ENCODE assay signal across 13 cellular contexts in the genomic region with DNA sequence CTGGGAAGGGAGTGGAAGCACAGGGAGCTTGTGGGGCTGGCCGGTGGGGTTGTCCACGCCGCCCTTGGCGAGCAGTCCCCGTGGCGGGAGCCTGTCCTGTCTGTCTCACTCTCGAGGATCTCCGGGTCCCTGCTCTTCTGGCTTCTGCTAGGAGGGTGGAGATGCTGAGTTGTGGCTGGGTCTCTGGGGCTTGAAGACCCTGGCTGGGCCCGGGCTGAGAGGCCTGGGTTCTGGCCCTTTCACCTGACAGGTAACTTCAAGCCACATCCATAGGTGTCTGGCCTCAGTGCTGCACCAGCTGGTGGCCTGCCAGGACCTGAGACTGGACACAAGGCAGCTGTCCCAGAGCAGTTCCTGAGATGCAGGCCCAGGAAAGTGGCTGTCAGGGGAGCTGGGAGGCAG. TPM values are rescaled to one million over a fixed set of nuclear protein-coding genes. Genes with fewer than 3 reads are reported as not detected.
DNase-seq lines count a peak whose midpoint lies in the region; ATAC-seq and TF ChIP-seq lines count a peak whose summit lies in the region.
"Had no signal": no experiment of that assay in that cellular context is flagged by ENCODE, and none has a peak within 500 bp of the region (broad histone marks: within the 10 kb centered on the region; RNA-seq: fewer than 3 reads in every experiment).

No MANE protein-coding gene starts in this region.

- H3K9ac ChIP-seq in BLaER1 (0 out of 2 replicates have a peak overlapping the region, but pooled peaks have one; percentile 2), MM.1S (ENCODE audit: low read length) (no peak overlapping the region)
- peak overlapping the region in 9 of 11 experiments; percentile 20 to 76 (median 53); a peak in 14 of 22 replicates for H3K9ac ChIP-seq in BLaER1 treated with 17β-estradiol and CSF1 and Interleukin-3, amounts not matched to agents 10 nM and 100 nM

- peak overlapping the region; percentile 96 for H3K4me2 ChIP-seq in BLaER1
- peak overlapping the region; percentile 85 to 100 (median 96) for H3K4me2 ChIP-seq in BLaER1 treated with 17β-estradiol and CSF1 and Interleukin-3, amounts not matched to agents 10 nM and 100 nM
- H3K4me2 ChIP-seq in MM.1S (ENCODE audit: low read depth, low read length), result peak overlapping the region; percentile 88; the same call in 1 of the 2 replicates

- no peak for TF ChIP-seq POLR2A in gastrocnemius medialis (IDR thresholded peaks at IDR 0.05)

- TF ChIP-seq CTCF in MM.1S (IDR thresholded peaks at IDR 0.05; ENCODE audit: low read length), result no peak
- no peak for TF ChIP-seq CTCF in gastrocnemius medialis (IDR thresholded peaks at IDR 0.05 in 4 of 5, conservative IDR thresholded peaks at IDR 0.05 in 1 of 5)
- TF ChIP-seq CTCF in coronary artery (IDR thresholded peaks at IDR 0.05), result no peak

- H3K27me3 Mint-ChIP-seq in effector memory CD8-positive, alpha-beta T cell, result no peaks in the 10 kb centered on the region

- H3K9me3 Mint-ChIP-seq in effector memory CD8-positive, alpha-beta T cell, result no peaks in the 10 kb centered on the region

- H4K20me1 ChIP-seq in BLaER1 (peaks cover 100% of the 10 kb centered on the region), MM.1S (ENCODE audit: insufficient read depth, low read length) (no peaks in the 10 kb centered on the region)
- peaks cover 0 to 92% (median 20%) of the 10 kb centered on the region in 11 experiments; a peak in 11 of 22 replicates for H4K20me1 ChIP-seq in BLaER1 treated with 17β-estradiol and CSF1 and Interleukin-3, amounts not matched to agents 10 nM and 100 nM

- H3K27ac Mint-ChIP-seq in effector memory CD8-positive, alpha-beta T cell, result no peak overlapping the region

- H3K4me3 ChIP-seq in BLaER1 (peak overlapping the region; percentile 26; the same call in 1 of the 2 replicates), MM.1S (ENCODE audit: low read length) (no peak overlapping the region), gastrocnemius medialis (no peak overlapping the region), coronary artery (no peak overlapping the region)
- peak overlapping the region in 5 of 10 experiments; percentile 9 to 55 (median 41); a peak in 5 of 20 replicates for H3K4me3 ChIP-seq in BLaER1 treated with 17β-estradiol and CSF1 and Interleukin-3, amounts not matched to agents 10 nM and 100 nM
- H3K4me3 ChIP-seq: SK-N-MC had no signal

- ATAC-seq in effector memory CD8-positive, alpha-beta T cell (replicated peaks), result no peak
- ATAC-seq in gastrocnemius medialis, result no peak

- peaks cover 8% of the 10 kb centered on the region; the same call in 1 of the 2 replicates for H3F3A ChIP-seq in MM.1S (ENCODE audit: insufficient read depth, low read length)

- H3K36me3 ChIP-seq in BLaER1 (peaks cover 56% of the 10 kb centered on the region), MM.1S (replicated peaks; ENCODE audit: insufficient read depth, low read length) (0 out of 2 replicates have a peak, but pooled peaks cover 4% of the 10 kb centered on the region), gastrocnemius medialis (peaks cover 0 to 68% of the 10 kb centered on the region in 2 donors)
- H3K36me3 ChIP-seq in BLaER1 treated with 17β-estradiol and CSF1 and Interleukin-3, amounts not matched to agents 10 nM and 100 nM, result peaks cover 39 to 66% (median 42%) of the 10 kb centered on the region in 11 experiments

- no peak for DNase-seq in MM.1S
- DNase-seq in effector memory CD8-positive, alpha-beta T cell, result no peak
- DNase-seq in gastrocnemius medialis, result no peak
- DNase-seq in coronary artery (ENCODE audit: low spot score), result no peak
- DNase-seq in inferior parietal cortex (ENCODE audit: extremely low spot score), result no peak
- DNase-seq: ACHN; DMS153; NCI-H1694 treated with DMSO at 0.1 percent for 48 hours; NK-92 treated with Interleukin-12 subunit alpha and Interleukin-12 subunit beta, amount 100 ng/mL, for 24 hours; SHP77 had no signal

- peak overlapping the region; percentile 60 for H3K27ac ChIP-seq in BLaER1
- peak overlapping the region in 8 of 11 experiments; percentile 47 to 87 (median 78); a peak in 15 of 22 replicates for H3K27ac ChIP-seq in BLaER1 treated with 17β-estradiol and CSF1 and Interleukin-3, amounts not matched to agents 10 nM and 100 nM
- no peak overlapping the region for H3K27ac ChIP-seq in MM.1S (ENCODE audit: low read length)
- peak overlapping the region in 1 of 4 donors; percentile 13 for H3K27ac ChIP-seq in gastrocnemius medialis
- no peak overlapping the region for H3K27ac ChIP-seq in coronary artery
- H3K27ac ChIP-seq: SK-N-MC had no signal

- no peaks in the 10 kb centered on the region for H3K9me2 ChIP-seq in MM.1S (replicated peaks; ENCODE audit: insufficient read depth, low read length)

- H3K9me3 ChIP-seq in BLaER1 (no peaks in the 10 kb centered on the region), MM.1S (replicated peaks; ENCODE audit: insufficient read depth, low read length) (no peaks in the 10 kb centered on the region), gastrocnemius medialis (no peaks in the 10 kb centered on the region)
- H3K9me3 ChIP-seq in BLaER1 treated with 17β-estradiol and CSF1 and Interleukin-3, amounts not matched to agents 10 nM and 100 nM (replicated peaks in 1 of 11), result no peaks in the 10 kb centered on the region

- H3K36me3 Mint-ChIP-seq in effector memory CD8-positive, alpha-beta T cell (ENCODE audit: insufficient read depth), result peaks cover 15% of the 10 kb centered on the region

- peaks cover 36 to 37% of the 10 kb centered on the region in 2 donors for H3K4me1 Mint-ChIP-seq in effector memory CD8-positive, alpha-beta T cell (ENCODE audit: low read depth in 2 of 2)

- H2AFZ ChIP-seq in MM.1S (ENCODE audit: low read length), result no peak overlapping the region

- in situ Hi-C loops in gastrocnemius medialis (cut with MboI; ENCODE audit: low sequenced_read_pairs in 4 of 4), result no loop called here

- no peaks in the 10 kb centered on the region for H3K27me3 ChIP-seq in BLaER1
- peaks cover 0 to 56% (median 0%) of the 10 kb centered on the region in 11 experiments; a peak in 5 of 22 replicates for H3K27me3 ChIP-seq in BLaER1 treated with 17β-estradiol and CSF1 and Interleukin-3, amounts not matched to agents 10 nM and 100 nM
- H3K27me3 ChIP-seq in MM.1S (replicated peaks; ENCODE audit: insufficient read depth, low read length), result no peaks in the 10 kb centered on the region
- no peaks in the 10 kb centered on the region for H3K27me3 ChIP-seq in gastrocnemius medialis

- H3K4me1 ChIP-seq in BLaER1 (peaks cover 92% of the 10 kb centered on the region), MM.1S (ENCODE audit: low read length) (peaks cover 33% of the 10 kb centered on the region), gastrocnemius medialis (no peaks in the 10 kb centered on the region)
- H3K4me1 ChIP-seq in BLaER1 treated with 17β-estradiol and CSF1 and Interleukin-3, amounts not matched to agents 10 nM and 100 nM, result peaks cover 73 to 86% (median 81%) of the 10 kb centered on the region in 10 experiments

- 0 out of 2 replicates have a peak, but pooled peaks cover 8% of the 10 kb centered on the region for H3K79me2 ChIP-seq in MM.1S (ENCODE audit: low read length)

- intact Hi-C loops in gastrocnemius medialis (cut with DNase I; ENCODE audit: low total_unique reads), result no loop called here

- H3K4me3 Mint-ChIP-seq in effector memory CD8-positive, alpha-beta T cell, result peak overlapping the region; percentile 60 to 84

RNA-seq across cellular contexts. Expression of gene PRMT7, which starts 46.7 kb away (rescaled TPM):
- 10 to 100 TPM; 22.2 to 41.0 (median 32.8) TPM for total RNA-seq in gastrocnemius medialis

RNA-seq across cellular contexts. Expression of gene SLC7A6OS, which starts 46.8 kb away (rescaled TPM):
- 1 to 10 TPM; 5.0 to 8.8 (median 7.3) TPM for total RNA-seq in gastrocnemius medialis

Comparison
In these comparisons a context has a peak if more than half of its experiments do, and no peak if none do; other contexts are left out.
1. H3K27ac ChIP-seq: peak in BLaER1 (single experiment) and BLaER1 treated with 17β-estradiol and CSF1 and Interleukin-3, amounts not matched to agents 10 nM and 100 nM (8 of 11); none in MM.1S (single experiment) and coronary artery (0 of 2).
2. Peak in every context shown above with its lines, with median percentiles within 50 percentile points of each other: H3K4me2 ChIP-seq.